ENCODE assay signal across 25 cellular contexts in the genomic region with DNA sequence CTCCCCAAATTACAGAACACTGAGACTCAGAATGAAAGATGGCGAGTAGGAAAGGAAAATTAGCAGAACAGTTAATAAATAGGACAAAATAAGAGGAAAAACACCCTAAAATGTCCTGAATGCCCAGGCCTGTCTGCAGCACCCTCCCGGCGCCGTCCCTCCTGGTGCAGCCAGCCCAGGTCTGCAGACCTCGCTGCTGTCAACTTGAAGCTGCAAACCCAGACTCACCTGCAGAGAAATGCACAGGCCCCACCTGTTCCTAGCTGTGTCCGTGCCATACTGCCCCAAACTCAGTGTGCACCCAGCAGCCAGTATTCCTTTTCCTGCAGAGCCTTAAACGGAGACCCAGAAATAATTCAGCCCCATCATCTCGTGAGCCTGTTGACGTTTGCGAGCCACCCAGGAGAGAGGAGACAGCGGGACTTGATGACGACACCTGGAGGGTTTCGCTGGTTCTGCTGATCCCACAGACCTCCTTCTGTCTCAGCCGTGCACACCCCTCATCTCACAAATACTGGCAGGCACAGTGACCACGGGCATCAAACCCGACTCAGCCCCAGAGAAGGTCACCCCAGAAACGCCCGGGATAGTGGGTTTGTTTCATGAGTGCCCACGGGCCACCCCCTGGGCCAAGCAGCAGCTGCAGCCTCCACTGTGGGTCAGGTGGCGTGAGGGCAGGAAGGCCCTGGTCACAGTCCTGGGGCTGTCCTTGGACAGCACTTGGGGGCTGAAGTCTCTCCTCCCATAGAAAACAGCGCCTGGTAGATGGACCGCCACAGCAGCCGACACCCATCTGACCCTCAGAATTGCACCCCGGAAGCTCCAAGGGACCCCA.
"Had no signal": no experiment of that assay in that cellular context is flagged by ENCODE, and none has a peak within 500 bp of the region (broad histone marks: within the 10 kb centered on the region; RNA-seq: fewer than 3 reads in every experiment).

No MANE protein-coding gene starts in this region.

- H3K4me1 ChIP-seq: gastroesophageal sphincter, sigmoid colon, suprapubic skin, tibial artery had no signal

- H3K27ac ChIP-seq: dorsolateral prefrontal cortex, gastroesophageal sphincter, sigmoid colon, suprapubic skin, tibial artery had no signal

- H3K27ac Mint-ChIP-seq: activated naive CD8-positive, alpha-beta T cell; activated T-helper 2 cell treated with anti-CD3 and anti-CD28 coated beads, Interferon-gamma antibody, Interleukin-2, Interleukin-4, amounts not matched to agents 10 μg/mL and 5 μg/mL and 100 μg/mL, durations not matched to agents 14 hours and 24 hours and 36 hours; memory B cell; progenitor cell of endocrine pancreas; stimulated activated memory B cell treated with anti-CD40 and anti-IgM and Interleukin-4, amounts not matched to agents 10 μg/mL and 1 μg/mL and 100 μg/mL, for 72 hours had no signal

- H3K4me3 ChIP-seq: dorsolateral prefrontal cortex, gastroesophageal sphincter, sigmoid colon, suprapubic skin, tibial artery had no signal

- ATAC-seq: gastroesophageal sphincter; left colon; naive thymus-derived CD8-positive, alpha-beta T cell; stimulated activated memory B cell treated with anti-CD40 and anti-IgM and Interleukin-4, amounts not matched to agents 10 μg/mL and 1 μg/mL and 100 μg/mL, for 72 hours had no signal

- H3K4me3 Mint-ChIP-seq: activated naive CD8-positive, alpha-beta T cell; memory B cell; naive thymus-derived CD8-positive, alpha-beta T cell; neural crest cell; stimulated activated memory B cell treated with anti-CD40 and anti-IgM and Interleukin-4, amounts not matched to agents 10 μg/mL and 1 μg/mL and 100 μg/mL, for 72 hours had no signal

- DNase-seq: activated CD4-positive, alpha-beta T cell treated with anti-CD3 and anti-CD28 coated beads for 48 hours; activated CD4-positive, alpha-beta T cell treated with anti-CD3 and anti-CD28 coated beads, Interleukin-2, amount 50 U/mL, for 48 hours; activated naive CD4-positive, alpha-beta T cell treated with Interleukin-2 at 50 U/mL for 16 hours; activated T-cell treated with anti-CD3 and anti-CD28 coated beads, Interleukin-2, amount 50 U/mL, for 48 hours; anterior cingulate cortex; effector memory CD4-positive, alpha-beta T cell; hippocampal formation; kidney; left colon; naive thymus-derived CD8-positive, alpha-beta T cell; sigmoid colon; small intestine; stimulated activated CD4-positive, alpha-beta T cell treated with anti-CD3 and anti-CD28 coated beads, Interleukin-1b, Interleukin-23, amount 100 ng/mL, for 48 hours; stimulated activated CD4-positive, alpha-beta T cell treated with anti-CD3 and anti-CD28 coated beads, Interleukin-4, amount 100 ng/mL, for 4 hours; stimulated activated CD8-positive, alpha-beta memory T cell treated with anti-CD3 and anti-CD28 coated beads, Interleukin-4, amount 100 ng/mL, for 48 hours had no signal

- H3K4me1 Mint-ChIP-seq: memory B cell; neural crest cell; stimulated activated memory B cell treated with anti-CD40 and anti-IgM and Interleukin-4, amounts not matched to agents 10 μg/mL and 1 μg/mL and 100 μg/mL, for 72 hours had no signal

- H3K36me3 ChIP-seq: gastroesophageal sphincter, sigmoid colon, suprapubic skin, tibial artery had no signal

- H3K36me3 Mint-ChIP-seq: activated naive CD8-positive, alpha-beta T cell; memory B cell; naive thymus-derived CD8-positive, alpha-beta T cell; stimulated activated memory B cell treated with anti-CD40 and anti-IgM and Interleukin-4, amounts not matched to agents 10 μg/mL and 1 μg/mL and 100 μg/mL, for 72 hours had no signal

- H3K9me3 ChIP-seq: gastroesophageal sphincter, sigmoid colon, suprapubic skin had no signal

- H3K27me3 Mint-ChIP-seq: stimulated activated memory B cell treated with anti-CD40 and anti-IgM and Interleukin-4, amounts not matched to agents 10 μg/mL and 1 μg/mL and 100 μg/mL, for 72 hours had no signal

- H3K9me3 Mint-ChIP-seq: memory B cell, neural crest cell had no signal
